Comparison of ENCODE assay signal across 9 cellular contexts in genomic region chr7:150377116-150377979, GRCh38. TPM values are rescaled to one million over a fixed set of nuclear protein-coding genes. Genes with fewer than 3 reads are reported as not detected.
A peak's percentile ranks its signal among the peaks of the same experiment; 100 is the strongest.
DNase-seq lines count a peak whose midpoint lies in the region; ATAC-seq, FAIRE-seq and TF ChIP-seq lines count a peak whose summit lies in the region.
"Had no signal": no experiment of that assay in that cellular context is flagged by ENCODE, and none has a peak within 500 bp of the region (broad histone marks: within the 10 kb centered on the region; RNA-seq: fewer than 3 reads in every experiment).

No MANE protein-coding gene starts in this region.

- no peaks in the 10 kb centered on the region for H3K9me3 ChIP-seq in CD4-positive, CD25-positive, alpha-beta regulatory T cell (ENCODE audit: control insufficient read depth in 2 of 2, low read length in 2 of 2)
- H3K9me3 ChIP-seq in adrenal gland (replicated peaks in 1 of 3) (no peaks in the 10 kb centered on the region), HAP-1 (no peaks in the 10 kb centered on the region)

- TF ChIP-seq POLR2A in adrenal gland (IDR thresholded peaks at IDR 0.05) (no peak), H54 (IDR thresholded peaks at IDR 0.05; ENCODE audit: low read depth, low read length) (no peak)

- peak overlapping the region in 2 of 3 donors; percentile 52 to 85 for H3K27ac Mint-ChIP-seq in CD4-positive, CD25-positive, alpha-beta regulatory T cell
- peak overlapping the region; percentile 86 for H3K27ac Mint-ChIP-seq in nephron progenitor cell

- intact Hi-C loops in adrenal gland (cut with DNase I), result no loop called here

- H3K4me1 Mint-ChIP-seq in CD4-positive, CD25-positive, alpha-beta regulatory T cell, result peaks cover 13 to 61% (median 38%) of the 10 kb centered on the region in 4 donors
- H3K4me1 Mint-ChIP-seq in nephron progenitor cell, result peaks cover 79% of the 10 kb centered on the region

- in situ Hi-C loops in HAP-1 (cut with MboI; ENCODE audit: low sequenced_read_pairs), result no loop called here

- peak overlapping the region; percentile 84 to 90 (median 88) for H3K4me3 Mint-ChIP-seq in CD4-positive, CD25-positive, alpha-beta regulatory T cell
- peak overlapping the region; percentile 75 for H3K4me3 Mint-ChIP-seq in nephron progenitor cell

- FAIRE-seq in H54 (lab: Jason Lieb, UNC), result no peak

- H3K36me3 Mint-ChIP-seq in CD4-positive, CD25-positive, alpha-beta regulatory T cell, result peaks cover 10% of the 10 kb centered on the region
- peaks cover 25% of the 10 kb centered on the region for H3K36me3 Mint-ChIP-seq in nephron progenitor cell (ENCODE audit: low read depth)

- 59 to 63% (median 61%) methylated on average over 6 of the region's 6 CpGs for WGBS in adrenal gland, 4 donors

- ATAC-seq in CD4-positive, CD25-positive, alpha-beta regulatory T cell (ENCODE audit: low read depth in 2 of 2), result no peak
- ATAC-seq in GM21723 (IDR thresholded peaks at IDR 0.05; ENCODE audit: unreplicated experiment), result no peak

- H3K4me1 ChIP-seq in CD4-positive, CD25-positive, alpha-beta regulatory T cell (ENCODE audit: control insufficient read depth, insufficient read depth, low read length, poor library complexity, severe bottlenecking), result peaks cover 24% of the 10 kb centered on the region
- H3K4me1 ChIP-seq in adrenal gland (replicated peaks in 1 of 2) (peaks cover 4 to 40% of the 10 kb centered on the region in 2 donors), HAP-1 (peaks cover 15% of the 10 kb centered on the region)

- H3K27me3 ChIP-seq in CD4-positive, CD25-positive, alpha-beta regulatory T cell (ENCODE audit: control insufficient read depth, insufficient read depth, low read length), result no peaks in the 10 kb centered on the region
- no peaks in the 10 kb centered on the region for H3K27me3 ChIP-seq in HL-60 (ENCODE audit: insufficient read depth, poor library complexity, severe bottlenecking)
- no peaks in the 10 kb centered on the region for H3K27me3 ChIP-seq in adrenal gland
- H3K27me3 ChIP-seq in HAP-1 (ENCODE audit: low read depth), result no peaks in the 10 kb centered on the region

- DNase-seq in CD4-positive, CD25-positive, alpha-beta regulatory T cell, result no peak
- DNase-seq in HL-60 (ENCODE audit: low read depth in 1 of 2, low spot score in 1 of 2) (no peak), adrenal gland (peak in 1 of 7 donors; percentile 48), nephron progenitor cell (no peak), NCI-H524 (lab: John Stamatoyannopoulos, UW) (no peak), H54 (ENCODE audit: insufficient read length, low spot score) (no peak), HAP-1 (ENCODE audit: low spot score in 2 of 2) (no peak)
- DNase-seq: NCI-H446 had no signal

- no peak overlapping the region for H3K4me3 ChIP-seq in CD4-positive, CD25-positive, alpha-beta regulatory T cell (ENCODE audit: low read depth, low read length)
- H3K4me3 ChIP-seq in HL-60 (replicated peaks; ENCODE audit: insufficient read depth, low read length) (no peak overlapping the region), adrenal gland (no peak overlapping the region), HAP-1 (no peak overlapping the region; the same call in 1 of the 2 replicates)

- H3K27me3 Mint-ChIP-seq in CD4-positive, CD25-positive, alpha-beta regulatory T cell, result no peaks in the 10 kb centered on the region
- peaks cover 8% of the 10 kb centered on the region for H3K27me3 Mint-ChIP-seq in nephron progenitor cell (ENCODE audit: low read depth, poor library complexity)

- peaks cover 4% of the 10 kb centered on the region for H3K36me3 ChIP-seq in CD4-positive, CD25-positive, alpha-beta regulatory T cell (ENCODE audit: control insufficient read depth, insufficient read depth, low read length)
- peaks cover 0 to 23% of the 10 kb centered on the region in 2 donors for H3K36me3 ChIP-seq in adrenal gland (replicated peaks in 1 of 2)
- H3K36me3 ChIP-seq in HAP-1 (replicated peaks), result peaks cover 22% of the 10 kb centered on the region

- H3K27ac ChIP-seq in CD4-positive, CD25-positive, alpha-beta regulatory T cell (ENCODE audit: insufficient read depth, low read length, poor library complexity, severe bottlenecking), result peak overlapping the region; percentile 48
- H3K27ac ChIP-seq in HL-60 (replicated peaks), result peak overlapping the region; percentile 90
- peak overlapping the region in 3 of 5 donors; percentile 71 to 94 (median 91) for H3K27ac ChIP-seq in adrenal gland

- TF ChIP-seq CTCF in HL-60 (IDR thresholded peaks at IDR 0.05; ENCODE audit: insufficient read depth, low read length), result no peak
- no peak for TF ChIP-seq CTCF in adrenal gland (IDR thresholded peaks at IDR 0.05)
- TF ChIP-seq CTCF in nephron progenitor cell (IDR thresholded peaks at IDR 0.05), result no peak

- H3K9me3 Mint-ChIP-seq in CD4-positive, CD25-positive, alpha-beta regulatory T cell, result peaks cover 0 to 2% (median 0%) of the 10 kb centered on the region in 7 donors
- H3K9me3 Mint-ChIP-seq in nephron progenitor cell, result no peaks in the 10 kb centered on the region

RNA-seq across cellular contexts. Expression of gene ZNF775, which starts 1.8 kb away (rescaled TPM):
- total RNA-seq in CD4-positive, CD25-positive, alpha-beta regulatory T cell, result 2.9 TPM
- 1 to 10 TPM; 2.2 to 7.6 (median 4.1) TPM for polyA plus RNA-seq in CD4-positive, CD25-positive, alpha-beta regulatory T cell
- 10 to 100 TPM in 1 of 8 donors, 1 to 10 TPM in 7; 3.2 to 13.9 (median 7.5) TPM for total RNA-seq in adrenal gland
- 1 to 10 TPM in 2 of 3 donors, under 1 TPM in 1; 0.26 to 6.0 (median 3.0) TPM for polyA plus RNA-seq in adrenal gland

RNA-seq across cellular contexts. Expression of gene REPIN1, which starts 8.7 kb away (rescaled TPM):
- total RNA-seq in CD4-positive, CD25-positive, alpha-beta regulatory T cell, result 40.3 TPM
- polyA plus RNA-seq in CD4-positive, CD25-positive, alpha-beta regulatory T cell, result 10 to 100 TPM; 22.5 to 35.2 (median 26.5) TPM
- total RNA-seq in adrenal gland, result 100 to 1,000 TPM; 153 to 294 (median 214) TPM
- 100 to 1,000 TPM in 1 of 3 donors, 10 to 100 TPM in 2; 69.0 to 140 (median 95.8) TPM for polyA plus RNA-seq in adrenal gland

RNA-seq across cellular contexts. Expression of gene RARRES2, which starts 35.9 kb away (rescaled TPM):
- total RNA-seq in CD4-positive, CD25-positive, alpha-beta regulatory T cell, result not detected
- polyA plus RNA-seq in CD4-positive, CD25-positive, alpha-beta regulatory T cell, result not detected
- 1,000 to 10,000 TPM; 1,813 to 6,437 (median 3,715) TPM for total RNA-seq in adrenal gland
- polyA plus RNA-seq in adrenal gland, result 1,000 to 10,000 TPM in 2 of 3 donors, 100 to 1,000 TPM in 1; 590 to 7,984 (median 3,445) TPM

RNA-seq across cellular contexts. Expression of gene ACTR3C, which starts 54.0 kb away (rescaled TPM):
- 17.2 TPM for total RNA-seq in CD4-positive, CD25-positive, alpha-beta regulatory T cell
- 1 to 10 TPM; 4.3 to 5.5 (median 4.8) TPM for polyA plus RNA-seq in CD4-positive, CD25-positive, alpha-beta regulatory T cell
- 10 to 100 TPM; 17.9 to 50.0 (median 37.1) TPM for total RNA-seq in adrenal gland
- 10 to 100 TPM in 2 of 3 donors, 1 to 10 TPM in 1; 6.6 to 16.9 (median 10.7) TPM for polyA plus RNA-seq in adrenal gland

RNA-seq across cellular contexts. Expression of gene LRRC61, which starts 54.2 kb away (rescaled TPM):
- 10.7 TPM for total RNA-seq in CD4-positive, CD25-positive, alpha-beta regulatory T cell
- polyA plus RNA-seq in CD4-positive, CD25-positive, alpha-beta regulatory T cell, result 10 to 100 TPM; 21.9 to 33.1 (median 25.6) TPM
- total RNA-seq in adrenal gland, result 1,000 to 10,000 TPM in 1 of 8 donors, 100 to 1,000 TPM in 6, 10 to 100 TPM in 1; 83.0 to 1,435 (median 309) TPM
- 10 to 100 TPM in 2 of 3 donors, 1 to 10 TPM in 1; 8.6 to 34.5 (median 33.6) TPM for polyA plus RNA-seq in adrenal gland

Comparison
In these comparisons a context has a peak if more than half of its experiments do, and no peak if none do; other contexts are left out.
1. RNA of gene RARRES2, which starts 35.9 kb away (total RNA-seq): 1,813 to 6,437 TPM in adrenal gland; not detected in CD4-positive, CD25-positive, alpha-beta regulatory T cell (single experiment); every median in the first group is over 1,000 times any median in the second.
2. Peak in every context shown above with its lines, with median percentiles within 50 percentile points of each other: H3K27ac ChIP-seq.